Comparison of ENCODE assay signal across 8 cellular contexts in genomic region chr10:101694056-101694673, GRCh38. TPM values are rescaled to one million over a fixed set of nuclear protein-coding genes. Genes with fewer than 3 reads are reported as not detected.
DNase-seq lines count a peak whose midpoint lies in the region; ATAC-seq, FAIRE-seq and TF ChIP-seq lines count a peak whose summit lies in the region.

No MANE protein-coding gene starts in this region.

- TF ChIP-seq CTCF in DND-41 (IDR thresholded peaks at IDR 0.05; ENCODE audit: borderline replicate concordance, extremely low read depth, low read length, poor library complexity, severe bottlenecking), result no peak
- no peak for TF ChIP-seq CTCF in K562 (IDR thresholded peaks at IDR 0.05 in 2 of 3, conservative IDR thresholded peaks at IDR 0.05 in 1 of 3; ENCODE audit: insufficient read depth in 2 of 3, low read depth in 1 of 3, low read length in 3 of 3)

- peak; percentile 55; the same call in 1 of the 2 replicates for TF ChIP-seq POLR2A in K562 (conservative IDR thresholded peaks at IDR 0.05)

- H3K4me2 ChIP-seq in DND-41 (ENCODE audit: insufficient read depth, low read length), result peak overlapping the region; percentile 79
- H3K4me2 ChIP-seq in K562 (ENCODE audit: insufficient read depth, low read length), result peak overlapping the region; percentile 86

- CTCF ChIA-PET in K562 (lab: Yijun Ruan, JAX; ENCODE audit: low intra/inter-chr PET ratio), result no interaction called here

- H3K27ac ChIP-seq in DND-41 (ENCODE audit: low read length) (peak overlapping the region; percentile 88), HUES6 (ENCODE audit: low read depth, low read length) (peak overlapping the region; percentile 97), K562 (ENCODE audit: extremely low read depth, low read depth, low read length) (peak overlapping the region; percentile 96), iPS-18a (ENCODE audit: low read length) (peak overlapping the region; percentile 71), skin epidermis (peak overlapping the region; percentile 92 to 100 (median 99))

- in situ Hi-C loops in K562 (cut with MboI), result no loop called here

- intact Hi-C loops in K562 (cut with micrococcal nuclease), result no loop called here

- no peaks in the 10 kb centered on the region for H3K9me1 ChIP-seq in K562 (ENCODE audit: control insufficient read depth, insufficient read depth, low read length)

- TF ChIP-seq RAD21 in K562 (CRISPR knock-in tag; conservative IDR thresholded peaks at IDR 0.05 in 1 of 2, IDR thresholded peaks at IDR 0.05 in 1 of 2), result no peak

- 0% methylated on average over 11 of the region's 60 CpGs for WGBS in K562 (ENCODE audit: insufficient coverage, low coverage, missing lambda C conversion rate)

- H3K4me1 ChIP-seq in DND-41 (ENCODE audit: insufficient read depth, low read length), result peaks cover 56% of the 10 kb centered on the region
- peaks cover 31% of the 10 kb centered on the region for H3K4me1 ChIP-seq in HUES6 (ENCODE audit: control insufficient read depth, insufficient read depth, low read length)
- H3K4me1 ChIP-seq in K562 (replicated peaks in 1 of 2; ENCODE audit: control insufficient read depth in 2 of 2, insufficient read depth in 2 of 2, low read length in 2 of 2), result peaks cover 16 to 17% of the 10 kb centered on the region in 2 experiments; a peak in 4 of 5 replicates
- H3K4me1 ChIP-seq in iPS-18a (ENCODE audit: control insufficient read depth, low read depth, low read length), result peaks cover 24% of the 10 kb centered on the region

- H3K36me3 ChIP-seq in DND-41 (ENCODE audit: insufficient read depth, low read length), result peaks cover 3% of the 10 kb centered on the region; the same call in 1 of the 2 replicates
- H3K36me3 ChIP-seq in HUES6 (ENCODE audit: control insufficient read depth, insufficient read depth, low read length), result no peaks in the 10 kb centered on the region
- peaks cover 3% of the 10 kb centered on the region; the same call in 1 of the 3 replicates for H3K36me3 ChIP-seq in K562 (ENCODE audit: control insufficient read depth, insufficient read depth, low read length)
- no peaks in the 10 kb centered on the region for H3K36me3 ChIP-seq in iPS-18a (ENCODE audit: control insufficient read depth, low read depth, low read length)

- ATAC-seq in DND-41 (ENCODE audit: insufficient read depth, low read depth), result peak; percentile 77
- peak; percentile 59 for ATAC-seq in GM21390 (IDR thresholded peaks at IDR 0.05; ENCODE audit: unreplicated experiment)
- ATAC-seq in K562, result peak; percentile 88

- TF ChIP-seq EP300 in K562 (IDR thresholded peaks at IDR 0.05; ENCODE audit: low read length), result no peak

- H3K4me3 ChIP-seq in DND-41 (ENCODE audit: low read depth in 1 of 2, low read length in 2 of 2), result peak overlapping the region; percentile 79 to 85
- peak overlapping the region; percentile 98 for H3K4me3 ChIP-seq in HUES6 (ENCODE audit: low read depth, low read length)
- peak overlapping the region; percentile 77 for H3K4me3 ChIP-seq in K562
- peak overlapping the region; percentile 93 for H3K4me3 ChIP-seq in iPS-18a (ENCODE audit: low read length)
- H3K4me3 ChIP-seq in skin epidermis, result peak overlapping the region; percentile 47 to 88 (median 72)

- POLR2A ChIA-PET in K562 (lab: Yijun Ruan, JAX), result interaction anchor here (0.6 to 1.5 kb wide), 5 partner anchors 9 to 73 kb away, joined by 3 to 5 read pairs (median 4); no protein-coding TSS in a partner anchor

- no peaks in the 10 kb centered on the region for H3K9me3 ChIP-seq in DND-41 (ENCODE audit: insufficient read depth, low read length, severe bottlenecking)
- no peaks in the 10 kb centered on the region for H3K9me3 ChIP-seq in HUES6 (ENCODE audit: control insufficient read depth, insufficient read depth, low read depth, low read length)
- no peaks in the 10 kb centered on the region for H3K9me3 ChIP-seq in K562 (replicated peaks; ENCODE audit: control insufficient read depth, insufficient read depth, low read depth, low read length)
- no peaks in the 10 kb centered on the region for H3K9me3 ChIP-seq in iPS-18a (ENCODE audit: control insufficient read depth, low read depth, low read length)

- DNase-seq in DND-41 (peak; percentile 70), T-helper 9 cell (peak; percentile 45), K562 (ENCODE audit: extremely low read depth in 1 of 4, low spot score in 3 of 4) (peak; percentile 62 to 66 (median 64)), NCI-H2029 treated with DMSO at 0.1 percent for 48 hours (lab: John Stamatoyannopoulos, UW) (no peak)

- H3K79me2 ChIP-seq in DND-41 (ENCODE audit: insufficient read depth, low read length), result peaks cover 68% of the 10 kb centered on the region
- H3K79me2 ChIP-seq in K562 (ENCODE audit: control insufficient read depth, insufficient read depth, low read length), result peaks cover 26% of the 10 kb centered on the region

- no TSS peak for BruUV-seq in K562 (replicated peaks; lab: Mats Ljungman, UMichigan)

- H3K27me3 ChIP-seq in DND-41 (ENCODE audit: insufficient read depth, low read length, poor library complexity) (no peaks in the 10 kb centered on the region), HUES6 (ENCODE audit: control insufficient read depth, insufficient read depth, low read length) (no peaks in the 10 kb centered on the region), K562 (ENCODE audit: control insufficient read depth in 2 of 2, insufficient read depth in 2 of 2, low read length in 2 of 2) (no peaks in the 10 kb centered on the region), iPS-18a (ENCODE audit: control insufficient read depth, insufficient read depth, low read length) (peaks cover 4% of the 10 kb centered on the region)

- no peak for FAIRE-seq in K562 (lab: Jason Lieb, UNC)

- H4K20me1 ChIP-seq in DND-41 (ENCODE audit: insufficient read depth, low read length) (no peaks in the 10 kb centered on the region), K562 (replicated peaks; ENCODE audit: control insufficient read depth, insufficient read depth, low read length) (no peaks in the 10 kb centered on the region)

- H3K9ac ChIP-seq in DND-41 (ENCODE audit: low read depth, low read length), result peak overlapping the region; percentile 91
- peak overlapping the region; percentile 98 for H3K9ac ChIP-seq in HUES6 (ENCODE audit: low read length)
- H3K9ac ChIP-seq in K562 (ENCODE audit: insufficient read depth in 1 of 2, low read depth in 2 of 2, low read length in 2 of 2), result peak overlapping the region; percentile 93 to 99
- H3K9ac ChIP-seq in iPS-18a (ENCODE audit: low read length), result peak overlapping the region; percentile 90

- peak overlapping the region; percentile 96 for H2AFZ ChIP-seq in DND-41 (ENCODE audit: low read depth, low read length)
- peak overlapping the region; percentile 86 for H2AFZ ChIP-seq in K562 (ENCODE audit: low read depth, low read length)

TF ChIP-seq in K562, 482 proteins besides CTCF, POLR2A, EP300 and RAD21 (continues in another document):
- no peak for TF ChIP-seq ATF1 (CRISPR knock-in tag; IDR thresholded peaks at IDR 0.05)
- TF ChIP-seq ATF1 (tag; IDR thresholded peaks at IDR 0.05), result peak; percentile 41; the same call in 1 of the 2 replicates
- no peak for TF ChIP-seq MNT (conservative IDR thresholded peaks at IDR 0.05)
- TF ChIP-seq ZNF134 (CRISPR knock-in tag; conservative IDR thresholded peaks at IDR 0.05), result peak; percentile 34; the same call in 1 of the 2 replicates
- no peak for TF ChIP-seq NFE2 (IDR thresholded peaks at IDR 0.05; ENCODE audit: low read depth)
- no peak for TF ChIP-seq SAFB (IDR thresholded peaks at IDR 0.05; ENCODE audit: borderline replicate concordance, low read depth, low read length)
- TF ChIP-seq E2F4 (CRISPR knock-in tag; IDR thresholded peaks at IDR 0.05; ENCODE audit: low read depth), result no peak
- TF ChIP-seq SETDB1 (IDR thresholded peaks at IDR 0.05; ENCODE audit: low read length), result no peak

RNA-seq across cellular contexts. Expression of gene FBXW4, which starts 0.8 kb away (rescaled TPM):
- total RNA-seq in K562 (2011; cell fraction: chromatin; rRNA removed; ENCODE audit: low replicate concordance), result 28.2 and 28.4 TPM in 2 replicates
- total RNA-seq in K562 (2011; cell fraction: nucleolus; rRNA removed), result 12.0 and 13.2 TPM in 2 replicates
- total RNA-seq in K562 (2011; cell fraction: nucleoplasm; rRNA removed), result 20.8 and 22.0 TPM in 2 replicates
- 7.4 and 7.9 TPM in 2 replicates for total RNA-seq in K562 (2014; rRNA removed)
- total RNA-seq in K562 (2014; rRNA removed; fragmentation: Illumina TruSeq; extraction: Trizol), result 3.7 and 4.3 TPM in 2 replicates
- total RNA-seq in K562 (2015; rRNA removed; fragmentation: Illumina TruSeq; extraction: Trizol), result 4.8 and 5.4 TPM in 2 replicates
- total RNA-seq in K562 (2021), result 6.9 and 8.1 TPM in 2 replicates
- 10.6 and 11.6 TPM in 2 replicates for polyA plus RNA-seq in K562 (2011; rRNA removed)
- 9.3 and 11.6 TPM in 2 replicates for polyA plus RNA-seq in K562 (2011; cell fraction: cytosol; rRNA removed)
- 7.5 and 11.3 TPM in 2 replicates for polyA plus RNA-seq in K562 (2011; cell fraction: nucleus; rRNA removed)
- 6.6 and 13.6 TPM in 2 replicates for polyA plus RNA-seq in K562 (2012)
- polyA plus RNA-seq in K562 (2014; fragmentation: Illumina TruSeq; extraction: Trizol), result 7.2 and 8.5 TPM in 2 replicates
- 1 to 10 TPM; 1.0 to 1.2 TPM for polyA plus RNA-seq in K562 (2014; fragmentation: Nextera tagmentation; extraction: Ambion mirVana)
- 4.7 and 10.9 TPM in 2 replicates for polyA plus RNA-seq in K562 (2014; rRNA removed)
- polyA minus RNA-seq in K562 (2011; rRNA and poly(A)+ RNA removed), result 42.0 and 52.1 TPM in 2 replicates
- polyA minus RNA-seq in K562 (2011; cell fraction: cytosol; rRNA and poly(A)+ RNA removed), result 7.5 and 19.7 TPM in 2 replicates
- 6.5 and 11.0 TPM in 2 replicates for polyA minus RNA-seq in K562 (2011; cell fraction: nucleus; rRNA and poly(A)+ RNA removed)
